Comparison of ENCODE assay signal across 11 cellular contexts in genomic region chr6:112501705-112502104, GRCh38.
DNase-seq lines count a peak whose midpoint lies in the region; ATAC-seq, FAIRE-seq and TF ChIP-seq lines count a peak whose summit lies in the region.
"Had no signal": no experiment of that assay in that cellular context is flagged by ENCODE, and none has a peak within 500 bp of the region (broad histone marks: within the 10 kb centered on the region; RNA-seq: fewer than 3 reads in every experiment).

No MANE protein-coding gene starts in this region.

- H3K4me3 ChIP-seq in heart right ventricle (no peak overlapping the region), astrocyte (ENCODE audit: insufficient read depth, low read depth, low read length) (peak overlapping the region; percentile 30)

- H3K27me3 Mint-ChIP-seq in astrocyte (ENCODE audit: low read depth, unreplicated experiment), result no peaks in the 10 kb centered on the region

- no peak for FAIRE-seq in astrocyte (lab: Jason Lieb, UNC)

- H2AFZ ChIP-seq in astrocyte (ENCODE audit: low read depth, low read length), result peak overlapping the region; percentile 61

- WGBS in heart right ventricle, 2 donors, result 30% methylated on average over 5 of the region's 5 CpGs

- CTCF ChIA-PET in GM10248 (lab: Yijun Ruan, JAX), result no interaction called here

- H3K4me2 ChIP-seq in astrocyte (ENCODE audit: low read length), result peak overlapping the region; percentile 78
- H3K4me2 ChIP-seq: KMS-11 had no signal

- no peak for TF ChIP-seq CTCF in heart right ventricle (IDR thresholded peaks at IDR 0.05)
- no peak for TF ChIP-seq CTCF in astrocyte (IDR thresholded peaks at IDR 0.05; ENCODE audit: insufficient read depth, low read depth, low read length)
- no peak for TF ChIP-seq CTCF in GM10248 (IDR thresholded peaks at IDR 0.05; ENCODE audit: control extremely low read depth, extremely low read depth, low read depth, missing control alignments)

- H3K9me3 ChIP-seq in heart right ventricle, result no peaks in the 10 kb centered on the region
- no peaks in the 10 kb centered on the region for H3K9me3 ChIP-seq in astrocyte (ENCODE audit: insufficient read depth, low read depth, low read length)
- H3K9me3 ChIP-seq: neutrophil had no signal

- H3K4me1 ChIP-seq in heart right ventricle (peaks cover 0 to 13% (median 0%) of the 10 kb centered on the region in 9 donors), astrocyte (ENCODE audit: insufficient read depth, low read length) (peaks cover 16% of the 10 kb centered on the region)

- DNase-seq in heart right ventricle (peak; percentile 20 to 21), Right ventricle myocardium inferior (ENCODE audit: missing footprints) (no peak), astrocyte (ENCODE audit: low read depth) (peak; percentile 61), hypothalamus (lab: John Stamatoyannopoulos, UW) (peak in 36 of 51 donors; percentile 1 to 70 (median 32)), GM10248 (ENCODE audit: extremely low spot score) (no peak), LoVo (ENCODE audit: low spot score) (no peak)
- DNase-seq: amniotic stem cell had no signal

- no peaks in the 10 kb centered on the region for H4K20me1 ChIP-seq in astrocyte (ENCODE audit: insufficient read depth, low read length)

- peaks cover 16% of the 10 kb centered on the region for H3K4me1 Mint-ChIP-seq in astrocyte (ENCODE audit: low read depth, unreplicated experiment)

- ATAC-seq in heart right ventricle (peak in 1 of 8 donors; percentile 30), Right ventricle myocardium inferior (no peak), HG02981 (IDR thresholded peaks at IDR 0.05; ENCODE audit: unreplicated experiment) (no peak), GM18858 (IDR thresholded peaks at IDR 0.05; ENCODE audit: unreplicated experiment) (no peak)

- POLR2A ChIA-PET in GM10248 (lab: Yijun Ruan, JAX), result no interaction called here

- H3K27me3 ChIP-seq in heart right ventricle (no peaks in the 10 kb centered on the region), astrocyte (ENCODE audit: insufficient read depth, low read length) (no peaks in the 10 kb centered on the region)
- H3K27me3 ChIP-seq: neutrophil had no signal

- H3K79me2 ChIP-seq in astrocyte (ENCODE audit: insufficient read depth, low read length), result no peaks in the 10 kb centered on the region

- intact Hi-C loops in heart right ventricle (cut with DNase I) (no loop called here), Right ventricle myocardium inferior (cut with DNase I) (no loop called here)

- no peaks in the 10 kb centered on the region for H3K36me3 Mint-ChIP-seq in astrocyte (ENCODE audit: low read depth, unreplicated experiment)

- peak overlapping the region; percentile 19 for H3K9ac ChIP-seq in astrocyte (ENCODE audit: low read length)
- H3K9ac ChIP-seq: KMS-11 had no signal

- H3K27ac ChIP-seq in heart right ventricle, result no peak overlapping the region
- H3K27ac ChIP-seq in astrocyte (ENCODE audit: low read depth, low read length), result no peak overlapping the region
- H3K27ac ChIP-seq: KMS-11, neutrophil had no signal

- no peak overlapping the region for H3K4me3 Mint-ChIP-seq in astrocyte (ENCODE audit: unreplicated experiment)

- H3K36me3 ChIP-seq in heart right ventricle (no peaks in the 10 kb centered on the region), astrocyte (ENCODE audit: insufficient read depth, low read length) (no peaks in the 10 kb centered on the region)
- H3K36me3 ChIP-seq: neutrophil had no signal

- H3K27ac Mint-ChIP-seq in astrocyte (ENCODE audit: unreplicated experiment), result peak overlapping the region; percentile 67

- no peaks in the 10 kb centered on the region for H3K9me3 Mint-ChIP-seq in astrocyte (ENCODE audit: unreplicated experiment)

Comparison
In these comparisons a context has a peak if more than half of its experiments do, and no peak if none do; other contexts are left out.
1. DNase-seq: peak in heart right ventricle (2 of 2), astrocyte (single experiment) and hypothalamus (36 of 51); none in Right ventricle myocardium inferior (single experiment), GM10248 (single experiment) and LoVo (single experiment).